In the genomic region with DNA sequence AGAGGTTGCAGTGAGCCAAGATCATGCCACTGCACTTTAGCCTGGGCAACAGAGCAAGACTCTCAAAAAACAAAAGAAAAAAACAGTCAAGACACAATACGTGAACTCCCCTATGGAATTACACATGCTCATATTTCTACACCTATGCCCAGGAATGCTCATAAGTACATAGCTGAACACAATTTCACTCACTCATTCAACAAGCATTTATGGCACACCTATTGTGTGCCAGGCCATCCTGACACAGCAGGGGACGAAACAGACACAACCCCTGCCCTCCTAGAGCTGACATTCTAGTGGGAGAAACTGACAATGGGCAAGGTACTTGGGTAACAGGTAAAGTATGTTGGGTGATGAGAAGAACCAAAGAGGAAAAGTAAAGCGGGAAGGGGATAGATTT, we compare ENCODE assay signal across 30 cellular contexts.
"Had no signal": no experiment of that assay in that cellular context is flagged by ENCODE, and none has a peak within 500 bp of the region (broad histone marks: within the 10 kb centered on the region; RNA-seq: fewer than 3 reads in every experiment).

No MANE protein-coding gene starts in this region.

- FAIRE-seq: pancreas, small intestine, TTC549 had no signal

- DNase-seq: activated CD4-positive, alpha-beta T cell treated with anti-CD3 and anti-CD28 coated beads for 48 hours; activated CD4-positive, alpha-beta T cell treated with anti-CD3 and anti-CD28 coated beads, Interleukin-2, amount 50 U/mL, for 48 hours; activated CD8-positive, alpha-beta memory T cell treated with anti-CD3 and anti-CD28 coated beads for 24 hours; activated gamma-delta T cell; activated naive CD4-positive, alpha-beta T cell treated with anti-CD3 and anti-CD28 coated beads, Interleukin-2, amount 10 ng/mL, durations not matched to agents 7 days and 5 days; amniotic stem cell; central memory CD4-positive, alpha-beta T cell; endodermal cell; esophagus squamous epithelium; gastrocnemius medialis; glutamatergic neuron; islet precursor cell; left ventricle myocardium inferior; naive B cell; nephron progenitor cell; pancreas; sigmoid colon; small intestine; stimulated activated CD4-positive, alpha-beta T cell treated with anti-CD3 and anti-CD28 coated beads, Interleukin-4, amount 100 ng/mL, for 24 hours; substantia nigra; T-cell; upper lobe of right lung had no signal

- H3K36me3 ChIP-seq: gastrocnemius medialis, left ventricle myocardium inferior, neutrophil, pancreas, prostate gland, upper lobe of right lung had no signal

- H3K4me1 ChIP-seq: pancreas, prostate gland had no signal

- H3K27me3 ChIP-seq: pancreas, sigmoid colon, upper lobe of right lung had no signal

- H3K27ac ChIP-seq: epithelial cell of prostate, esophagus squamous epithelium, gastrocnemius medialis, left ventricle myocardium inferior, neutrophil, pancreas, prostate gland, upper lobe of right lung, VCaP had no signal

- ATAC-seq: activated CD4-positive, CD25-positive, alpha-beta regulatory T cell treated with anti-CD3 and anti-CD28 coated beads, Interleukin-2, amount 50 U/mL, for 24 hours; gastrocnemius medialis; pancreas; stimulated activated effector memory CD8-positive, alpha-beta T cell treated with anti-CD3 and anti-CD28 coated beads, Interleukin-12 subunit alpha, Interleukin-12 subunit beta, amount 100 ng/mL, for 72 hours; T-cell; upper lobe of right lung had no signal

- H3K4me3 ChIP-seq: esophagus squamous epithelium, gastrocnemius medialis, left ventricle myocardium inferior, lung, pancreas, prostate gland, sigmoid colon, upper lobe of right lung had no signal

- H3K9me3 ChIP-seq: esophagus squamous epithelium, gastrocnemius medialis, left ventricle myocardium inferior, neutrophil, pancreas, prostate gland, sigmoid colon, upper lobe of right lung had no signal
